Comparison of ENCODE assay signal across 8 cellular contexts in the genomic region with DNA sequence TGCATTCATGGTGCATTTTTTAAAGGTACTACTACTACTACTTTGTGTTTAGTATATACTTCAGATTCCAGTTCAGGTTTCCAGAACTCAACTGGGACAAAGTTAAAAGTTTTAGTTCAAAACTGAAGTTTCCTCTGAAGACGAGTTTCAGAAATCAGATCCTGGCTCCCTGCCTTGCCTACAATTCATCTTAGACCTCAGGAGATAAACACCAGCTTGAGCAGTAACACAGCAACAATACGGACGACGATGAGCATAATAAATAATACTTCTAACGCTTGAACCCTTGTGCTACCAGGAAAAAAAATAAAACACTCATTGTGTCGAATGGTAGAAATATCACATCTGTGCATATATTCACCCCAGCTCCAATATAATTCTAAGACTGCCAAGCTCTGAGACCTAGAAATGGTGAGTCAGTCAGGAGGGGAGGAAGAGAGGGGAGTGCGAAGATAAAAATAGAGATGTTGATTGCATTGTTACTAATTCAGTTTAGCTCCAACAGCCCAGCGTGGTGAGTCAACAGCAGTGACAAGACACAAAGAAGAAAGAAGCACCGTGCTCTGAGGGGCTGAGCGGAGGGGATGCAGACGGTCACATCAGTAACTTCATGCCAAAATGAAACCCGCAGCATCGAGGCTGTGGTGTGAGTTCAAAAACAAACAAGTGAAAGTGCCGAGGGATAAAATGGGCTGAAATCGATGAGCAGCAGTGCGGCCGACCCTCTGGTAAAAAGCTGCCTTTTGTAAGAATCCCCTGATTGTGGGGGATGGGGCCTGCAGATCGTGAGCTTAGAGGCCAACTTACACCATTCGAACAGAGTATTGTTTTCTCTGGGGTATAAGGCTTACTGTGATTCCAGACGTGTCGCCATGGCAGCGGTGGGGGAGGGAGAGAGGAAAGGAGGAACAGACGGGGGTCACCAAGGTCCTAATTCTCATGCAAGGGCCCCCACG.
A peak's percentile ranks its signal among the peaks of the same experiment; 100 is the strongest.
DNase-seq lines count a peak whose midpoint lies in the region; ATAC-seq and TF ChIP-seq lines count a peak whose summit lies in the region.

No MANE protein-coding gene starts in this region.

- no peaks in the 10 kb centered on the region for H3K36me3 ChIP-seq in gastroesophageal sphincter

- no peaks in the 10 kb centered on the region for H3K36me3 Mint-ChIP-seq in activated T-cell treated with anti-CD3 and anti-CD28 coated beads, Interleukin-2, amount 50 U/mL, for 24 hours (ENCODE audit: low read depth)
- H3K36me3 Mint-ChIP-seq in osteocyte (ENCODE audit: unreplicated experiment): no peaks in the 10 kb centered on the region

- WGBS in gastroesophageal sphincter (ENCODE audit: low coverage in 1 of 2), 2 donors: 2 to 6% methylated on average over 18 to 23 of the region's 24 CpGs

- H3K4me1 Mint-ChIP-seq in activated T-cell treated with anti-CD3 and anti-CD28 coated beads, Interleukin-2, amount 50 U/mL, for 24 hours (ENCODE audit: low read depth): peaks cover 11% of the 10 kb centered on the region
- peaks cover 16% of the 10 kb centered on the region for H3K4me1 Mint-ChIP-seq in osteocyte (ENCODE audit: unreplicated experiment)

- no peaks in the 10 kb centered on the region for H3K9me3 Mint-ChIP-seq in activated T-cell treated with anti-CD3 and anti-CD28 coated beads, Interleukin-2, amount 50 U/mL, for 24 hours
- peaks cover 9% of the 10 kb centered on the region for H3K9me3 Mint-ChIP-seq in osteocyte (ENCODE audit: unreplicated experiment)

- no peak for TF ChIP-seq EP300 in gastroesophageal sphincter (IDR thresholded peaks at IDR 0.05)

- peak; percentile 35 for DNase-seq in activated T-cell treated with anti-CD3 and anti-CD28 coated beads, Interleukin-2, amount 50 U/mL, for 24 hours
- DNase-seq in activated T-cell treated with anti-CD3 and anti-CD28 coated beads for 4 hours (no peak), T1000 (lab: John Stamatoyannopoulos, UW) (peak; percentile 25), osteocyte (ENCODE audit: extremely low spot score, unreplicated experiment) (no peak), COR-L47 (lab: John Stamatoyannopoulos, UW) (no peak), NCI-H1930 (lab: John Stamatoyannopoulos, UW) (no peak)

- H3K27ac ChIP-seq in gastroesophageal sphincter: peak overlapping the region; percentile 19 to 83 (median 80)

- H3K4me3 ChIP-seq in gastroesophageal sphincter: peak overlapping the region; percentile 39 to 52

- H3K9me3 ChIP-seq in gastroesophageal sphincter: peaks cover 0 to 4% (median 0%) of the 10 kb centered on the region in 3 donors

- peaks cover 3% of the 10 kb centered on the region for H3K27me3 Mint-ChIP-seq in activated T-cell treated with anti-CD3 and anti-CD28 coated beads, Interleukin-2, amount 50 U/mL, for 24 hours
- H3K27me3 Mint-ChIP-seq in osteocyte (ENCODE audit: unreplicated experiment): no peaks in the 10 kb centered on the region

- TF ChIP-seq POLR2A in gastroesophageal sphincter (IDR thresholded peaks at IDR 0.05): no peak

- peaks cover 8 to 36% (median 15%) of the 10 kb centered on the region in 3 donors for H3K4me1 ChIP-seq in gastroesophageal sphincter

- ATAC-seq in gastroesophageal sphincter (peak; percentile 89), HG03571 (IDR thresholded peaks at IDR 0.05; ENCODE audit: unreplicated experiment) (no peak)

- TF ChIP-seq CTCF in gastroesophageal sphincter (IDR thresholded peaks at IDR 0.05): no peak
- no peak for TF ChIP-seq CTCF in osteocyte (IDR thresholded peaks at IDR 0.05)

- H3K27me3 ChIP-seq in gastroesophageal sphincter: no peaks in the 10 kb centered on the region

- peak overlapping the region; percentile 76 for H3K27ac Mint-ChIP-seq in activated T-cell treated with anti-CD3 and anti-CD28 coated beads, Interleukin-2, amount 50 U/mL, for 24 hours
- H3K27ac Mint-ChIP-seq in osteocyte (ENCODE audit: unreplicated experiment): peak overlapping the region; percentile 87

- peak overlapping the region; percentile 48 for H3K4me3 Mint-ChIP-seq in activated T-cell treated with anti-CD3 and anti-CD28 coated beads, Interleukin-2, amount 50 U/mL, for 24 hours
- H3K4me3 Mint-ChIP-seq in osteocyte (ENCODE audit: unreplicated experiment): peak overlapping the region; percentile 78

Comparison
In these comparisons a context has a peak if more than half of its experiments do, and no peak if none do; other contexts are left out.
1. DNase-seq: peak in activated T-cell treated with anti-CD3 and anti-CD28 coated beads, Interleukin-2, amount 50 U/mL, for 24 hours (single experiment) and T1000 (single experiment); none in activated T-cell treated with anti-CD3 and anti-CD28 coated beads for 4 hours (single experiment), osteocyte (single experiment), COR-L47 (single experiment) and NCI-H1930 (0 of 2).